In genomic region chr7:56074371-56074791, GRCh38 we compare ENCODE assay signal across 8 cellular contexts. TPM values are rescaled to one million over a fixed set of nuclear protein-coding genes. Genes with fewer than 3 reads are reported as not detected.
DNase-seq lines count a peak whose midpoint lies in the region; ATAC-seq, FAIRE-seq and TF ChIP-seq lines count a peak whose summit lies in the region.

No MANE protein-coding gene starts in this region.

- peaks cover 3% of the 10 kb centered on the region for H3K4me1 Mint-ChIP-seq in activated CD8-positive, alpha-beta memory T cell treated with anti-CD3 and anti-CD28 coated beads, Interleukin-2, amount 10 ng/mL, durations not matched to agents 7 days and 5 days
- H3K4me1 Mint-ChIP-seq in stimulated activated memory B cell treated with anti-CD40 and anti-IgM and Interleukin-4, amounts not matched to agents 10 μg/mL and 1 μg/mL and 100 μg/mL, for 72 hours: peaks cover 8% of the 10 kb centered on the region

- H3K9ac ChIP-seq in endothelial cell of umbilical vein (replicated peaks; ENCODE audit: extremely low read depth, insufficient read depth, low read length): no peak overlapping the region

- no peaks in the 10 kb centered on the region for H3K27me3 ChIP-seq in HL-60 (ENCODE audit: insufficient read depth, poor library complexity, severe bottlenecking)
- H3K27me3 ChIP-seq in endothelial cell of umbilical vein (ENCODE audit: control insufficient read depth in 2 of 2, insufficient read depth in 2 of 2, low read length in 2 of 2): no peaks in the 10 kb centered on the region

- H3K4me3 ChIP-seq in HL-60 (replicated peaks; ENCODE audit: insufficient read depth, low read length) (no peak overlapping the region), endothelial cell of umbilical vein (replicated peaks in 1 of 3; ENCODE audit: insufficient read depth in 1 of 3, low read depth in 1 of 3, low read length in 3 of 3) (no peak overlapping the region)

- H3K36me3 ChIP-seq in endothelial cell of umbilical vein (ENCODE audit: control insufficient read depth in 2 of 2, extremely low read depth in 1 of 2, insufficient read depth in 2 of 2, low read length in 2 of 2): peaks cover 0 to 3% of the 10 kb centered on the region in 2 experiments

- no peaks in the 10 kb centered on the region for H3K27me3 Mint-ChIP-seq in activated CD8-positive, alpha-beta memory T cell treated with anti-CD3 and anti-CD28 coated beads, Interleukin-2, amount 10 ng/mL, durations not matched to agents 7 days and 5 days
- no peaks in the 10 kb centered on the region for H3K27me3 Mint-ChIP-seq in stimulated activated memory B cell treated with anti-CD40 and anti-IgM and Interleukin-4, amounts not matched to agents 10 μg/mL and 1 μg/mL and 100 μg/mL, for 72 hours

- no peak overlapping the region for H3K4me3 Mint-ChIP-seq in activated CD8-positive, alpha-beta memory T cell treated with anti-CD3 and anti-CD28 coated beads, Interleukin-2, amount 10 ng/mL, durations not matched to agents 7 days and 5 days
- H3K4me3 Mint-ChIP-seq in stimulated activated memory B cell treated with anti-CD40 and anti-IgM and Interleukin-4, amounts not matched to agents 10 μg/mL and 1 μg/mL and 100 μg/mL, for 72 hours: no peak overlapping the region

- FAIRE-seq in endothelial cell of umbilical vein (lab: Jason Lieb, UNC): peak; percentile 95

- TF ChIP-seq POLR2A in endothelial cell of umbilical vein (IDR thresholded peaks at IDR 0.05; ENCODE audit: low read depth, low read length): no peak

- no peaks in the 10 kb centered on the region for H3K9me3 ChIP-seq in endothelial cell of umbilical vein (replicated peaks; ENCODE audit: control insufficient read depth, insufficient read depth, low read length)

- no peak overlapping the region for H3K4me2 ChIP-seq in endothelial cell of umbilical vein (ENCODE audit: insufficient read depth, low read length)

- H3K79me2 ChIP-seq in endothelial cell of umbilical vein (ENCODE audit: control insufficient read depth, insufficient read depth, low read length): no peaks in the 10 kb centered on the region

- H3K4me1 ChIP-seq in endothelial cell of umbilical vein (ENCODE audit: control insufficient read depth, extremely low read depth, insufficient read depth, low read length): peaks cover 12% of the 10 kb centered on the region

- no peaks in the 10 kb centered on the region for H3K9me1 ChIP-seq in endothelial cell of umbilical vein (replicated peaks; ENCODE audit: control insufficient read depth, extremely low read depth, insufficient read depth, low read length)

- POLR2A ChIA-PET in endothelial cell of umbilical vein (lab: Charles Lee): interaction anchor here (0.8 to 1.5 kb wide), 2 partner anchors 12 to 23 kb away, joined by 3 to 8 read pairs; partner anchors contain the start of genes CCT6A and PSPH

- no peaks in the 10 kb centered on the region for H3K9me3 Mint-ChIP-seq in activated CD8-positive, alpha-beta memory T cell treated with anti-CD3 and anti-CD28 coated beads, Interleukin-2, amount 10 ng/mL, durations not matched to agents 7 days and 5 days (ENCODE audit: low read depth)
- no peaks in the 10 kb centered on the region for H3K9me3 Mint-ChIP-seq in stimulated activated memory B cell treated with anti-CD40 and anti-IgM and Interleukin-4, amounts not matched to agents 10 μg/mL and 1 μg/mL and 100 μg/mL, for 72 hours

- H4K20me1 ChIP-seq in endothelial cell of umbilical vein (replicated peaks; ENCODE audit: control insufficient read depth, extremely low read depth, insufficient read depth, low read length): no peaks in the 10 kb centered on the region

- peak overlapping the region; percentile 33 for H3K27ac Mint-ChIP-seq in activated CD8-positive, alpha-beta memory T cell treated with anti-CD3 and anti-CD28 coated beads, Interleukin-2, amount 10 ng/mL, durations not matched to agents 7 days and 5 days
- H3K27ac Mint-ChIP-seq in stimulated activated memory B cell treated with anti-CD40 and anti-IgM and Interleukin-4, amounts not matched to agents 10 μg/mL and 1 μg/mL and 100 μg/mL, for 72 hours: peak overlapping the region; percentile 2

- no peak overlapping the region for H2AFZ ChIP-seq in endothelial cell of umbilical vein (ENCODE audit: low read depth, low read length)

- H3K36me3 Mint-ChIP-seq in activated CD8-positive, alpha-beta memory T cell treated with anti-CD3 and anti-CD28 coated beads, Interleukin-2, amount 10 ng/mL, durations not matched to agents 7 days and 5 days: peaks cover 20% of the 10 kb centered on the region
- peaks cover 36% of the 10 kb centered on the region for H3K36me3 Mint-ChIP-seq in stimulated activated memory B cell treated with anti-CD40 and anti-IgM and Interleukin-4, amounts not matched to agents 10 μg/mL and 1 μg/mL and 100 μg/mL, for 72 hours

- BruUV-seq in endothelial cell of umbilical vein (replicated peaks; lab: Mats Ljungman, UMichigan): no TSS peak

- DNase-seq in DMS 273 (lab: John Stamatoyannopoulos, UW; ENCODE audit: unreplicated experiment) (peak; percentile 89), HL-60 (ENCODE audit: low read depth in 1 of 2, low spot score in 1 of 2) (peak in 1 of 2 experiments; percentile 75), NOMO-1 treated with DMSO at 0.1 percent for 48 hours (lab: John Stamatoyannopoulos, UW; ENCODE audit: unreplicated experiment) (peak; percentile 46), endothelial cell of umbilical vein (ENCODE audit: low read depth, low spot score) (peak; percentile 91), myocyte (ENCODE audit: low read depth) (peak; percentile 92)
- DNase-seq in activated CD8-positive, alpha-beta memory T cell treated with anti-CD3 and anti-CD28 coated beads, Interleukin-2, amount 10 ng/mL, durations not matched to agents 7 days and 5 days: peak; percentile 75

- H3K27ac ChIP-seq in HL-60 (replicated peaks) (no peak overlapping the region), endothelial cell of umbilical vein (ENCODE audit: insufficient read depth, low read depth, low read length) (no peak overlapping the region)

- CTCF ChIA-PET in activated CD8-positive, alpha-beta memory T cell treated with anti-CD3 and anti-CD28 coated beads, Interleukin-2, amount 10 ng/mL, durations not matched to agents 7 days and 5 days (lab: Charles Lee): interaction anchor here (0.6 to 3.1 kb wide), 21 partner anchors 9 to 433 kb away, joined by 3 to 20 read pairs (median 6); partner anchors contain the start of genes CCT6A, CHCHD2, PHKG1 and PSPH
- CTCF ChIA-PET in endothelial cell of umbilical vein (lab: Charles Lee): interaction anchor here (0.8 to 5.2 kb wide), 23 partner anchors 9 to 651 kb away, joined by 3 to 100 read pairs (median 6); partner anchors contain the start of genes CCT6A, CHCHD2, NIPSNAP2 and PHKG1

- dilution Hi-C loops in endothelial cell of umbilical vein (cut with MboI; ENCODE audit: extremely low pct_ligation_motif_present, low sequenced_read_pairs): no loop called here

- ATAC-seq in GM21367 (IDR thresholded peaks at IDR 0.05; ENCODE audit: unreplicated experiment): peak; percentile 88
- peak; percentile 83 for ATAC-seq in activated CD8-positive, alpha-beta memory T cell treated with anti-CD3 and anti-CD28 coated beads, Interleukin-2, amount 10 ng/mL, durations not matched to agents 7 days and 5 days
- ATAC-seq in stimulated activated memory B cell treated with anti-CD40 and anti-IgM and Interleukin-4, amounts not matched to agents 10 μg/mL and 1 μg/mL and 100 μg/mL, for 72 hours: peak; percentile 88

- intact Hi-C loops in endothelial cell of umbilical vein (cut with micrococcal nuclease): loop anchor here (1.0 to 5.0 kb wide), 4 partner anchors 70 to 433 kb away; partner anchors contain the start of genes NIPSNAP2 and ZNF713

- TF ChIP-seq CTCF in HL-60 (IDR thresholded peaks at IDR 0.05; ENCODE audit: insufficient read depth, low read length) (peak; percentile 83), endothelial cell of umbilical vein (IDR thresholded peaks at IDR 0.05; ENCODE audit: extremely low read depth in 1 of 2, insufficient read depth in 1 of 2, low read depth in 1 of 2, low read length in 2 of 2) (peak; percentile 91 to 95)

RNA-seq across cellular contexts. Expression of gene SUMF2, which starts 10.3 kb away (rescaled TPM):
- total RNA-seq in activated CD8-positive, alpha-beta memory T cell treated with anti-CD3 and anti-CD28 coated beads, Interleukin-2, amount 10 ng/mL, durations not matched to agents 7 days and 5 days: 100 to 1,000 TPM; 115 to 145 TPM
- total RNA-seq in endothelial cell of umbilical vein (107 and 110 TPM in 2 replicates), myocyte (155 and 162 TPM in 2 replicates)
- 91.3 and 92.4 TPM in 2 replicates for polyA plus RNA-seq in endothelial cell of umbilical vein
- polyA plus RNA-seq in endothelial cell of umbilical vein (2011; cell fraction: cytosol; rRNA removed): 102 and 119 TPM in 2 replicates
- 169 and 183 TPM in 2 replicates for polyA plus RNA-seq in endothelial cell of umbilical vein (2011; cell fraction: nucleus; rRNA removed)
- polyA plus RNA-seq in endothelial cell of umbilical vein (2012): 88.0 and 88.7 TPM in 2 replicates
- 93.6 and 96.9 TPM in 2 replicates for polyA minus RNA-seq in endothelial cell of umbilical vein
- polyA minus RNA-seq in endothelial cell of umbilical vein (2011; cell fraction: cytosol; rRNA and poly(A)+ RNA removed): 42.5 TPM
- 46.1 and 56.9 TPM in 2 replicates for polyA minus RNA-seq in endothelial cell of umbilical vein (2011; cell fraction: nucleus; rRNA and poly(A)+ RNA removed)
- polyA plus RNA-seq in myocyte (2012): 198 TPM

RNA-seq across cellular contexts. Expression of gene PHKG1, which starts 18.4 kb away (rescaled TPM):
- total RNA-seq in activated CD8-positive, alpha-beta memory T cell treated with anti-CD3 and anti-CD28 coated beads, Interleukin-2, amount 10 ng/mL, durations not matched to agents 7 days and 5 days: 1 to 10 TPM; 1.8 to 2.5 TPM
- 0.72 and 1.00 TPM in 2 replicates for total RNA-seq in endothelial cell of umbilical vein
- 0.32 and 0.78 TPM in 2 replicates for polyA plus RNA-seq in endothelial cell of umbilical vein
- 0.10 and 0.21 TPM in 2 replicates for polyA plus RNA-seq in endothelial cell of umbilical vein (2011; cell fraction: cytosol; rRNA removed)
- 3.1 and 3.2 TPM in 2 replicates for polyA plus RNA-seq in endothelial cell of umbilical vein (2011; cell fraction: nucleus; rRNA removed)
- polyA plus RNA-seq in endothelial cell of umbilical vein (2012): 0.56 and 1.1 TPM in 2 replicates
- polyA minus RNA-seq in endothelial cell of umbilical vein: 0.93 TPM in 1 of 2 replicates, not detected in the other
- not detected for polyA minus RNA-seq in endothelial cell of umbilical vein (2011; cell fraction: cytosol; rRNA and poly(A)+ RNA removed)
- polyA minus RNA-seq in endothelial cell of umbilical vein (2011; cell fraction: nucleus; rRNA and poly(A)+ RNA removed): 1.2 and 2.5 TPM in 2 replicates
- total RNA-seq in myocyte: 35.2 and 57.5 TPM in 2 replicates
- 10.1 TPM for polyA plus RNA-seq in myocyte (2012)

RNA-seq across cellular contexts. Expression of gene CCT6A, which starts 22.8 kb away (rescaled TPM):
- 100 to 1,000 TPM; 120 to 181 TPM for total RNA-seq in activated CD8-positive, alpha-beta memory T cell treated with anti-CD3 and anti-CD28 coated beads, Interleukin-2, amount 10 ng/mL, durations not matched to agents 7 days and 5 days
- total RNA-seq in endothelial cell of umbilical vein (210 and 221 TPM in 2 replicates), myocyte (290 and 369 TPM in 2 replicates)
- 119 and 152 TPM in 2 replicates for polyA plus RNA-seq in endothelial cell of umbilical vein
- 216 and 226 TPM in 2 replicates for polyA plus RNA-seq in endothelial cell of umbilical vein (2011; cell fraction: cytosol; rRNA removed)
- polyA plus RNA-seq in endothelial cell of umbilical vein (2011; cell fraction: nucleus; rRNA removed): 167 and 257 TPM in 2 replicates
- polyA plus RNA-seq in endothelial cell of umbilical vein (2012): 181 and 289 TPM in 2 replicates
- polyA minus RNA-seq in endothelial cell of umbilical vein: 149 and 154 TPM in 2 replicates
- 143 TPM for polyA minus RNA-seq in endothelial cell of umbilical vein (2011; cell fraction: cytosol; rRNA and poly(A)+ RNA removed)
- polyA minus RNA-seq in endothelial cell of umbilical vein (2011; cell fraction: nucleus; rRNA and poly(A)+ RNA removed): 80.0 and 93.9 TPM in 2 replicates
- polyA plus RNA-seq in myocyte (2012): 121 TPM

RNA-seq across cellular contexts. Expression of gene PSPH, which starts 23.1 kb away (rescaled TPM):
- total RNA-seq in activated CD8-positive, alpha-beta memory T cell treated with anti-CD3 and anti-CD28 coated beads, Interleukin-2, amount 10 ng/mL, durations not matched to agents 7 days and 5 days: 10 to 100 TPM; 12.4 to 22.2 TPM
- 20.3 and 24.2 TPM in 2 replicates for total RNA-seq in endothelial cell of umbilical vein
- 10.3 and 11.8 TPM in 2 replicates for polyA plus RNA-seq in endothelial cell of umbilical vein
- 27.5 and 28.8 TPM in 2 replicates for polyA plus RNA-seq in endothelial cell of umbilical vein (2011; cell fraction: cytosol; rRNA removed)
- 13.0 and 15.2 TPM in 2 replicates for polyA plus RNA-seq in endothelial cell of umbilical vein (2011; cell fraction: nucleus; rRNA removed)
- 14.5 and 16.5 TPM in 2 replicates for polyA plus RNA-seq in endothelial cell of umbilical vein (2012)
- 18.8 and 32.3 TPM in 2 replicates for polyA minus RNA-seq in endothelial cell of umbilical vein
- 40.7 TPM for polyA minus RNA-seq in endothelial cell of umbilical vein (2011; cell fraction: cytosol; rRNA and poly(A)+ RNA removed)
- 9.5 and 12.7 TPM in 2 replicates for polyA minus RNA-seq in endothelial cell of umbilical vein (2011; cell fraction: nucleus; rRNA and poly(A)+ RNA removed)
- 66.0 and 72.7 TPM in 2 replicates for total RNA-seq in myocyte
- polyA plus RNA-seq in myocyte (2012): 39.4 TPM

RNA-seq across cellular contexts. Expression of gene CHCHD2, which starts 31.9 kb away (rescaled TPM):
- total RNA-seq in activated CD8-positive, alpha-beta memory T cell treated with anti-CD3 and anti-CD28 coated beads, Interleukin-2, amount 10 ng/mL, durations not matched to agents 7 days and 5 days: 100 to 1,000 TPM; 454 to 534 TPM
- 368 and 378 TPM in 2 replicates for total RNA-seq in endothelial cell of umbilical vein
- polyA plus RNA-seq in endothelial cell of umbilical vein: 616 and 626 TPM in 2 replicates
- polyA plus RNA-seq in endothelial cell of umbilical vein (2011; cell fraction: cytosol; rRNA removed): 387 and 441 TPM in 2 replicates
- 127 and 130 TPM in 2 replicates for polyA plus RNA-seq in endothelial cell of umbilical vein (2011; cell fraction: nucleus; rRNA removed)
- 307 and 367 TPM in 2 replicates for polyA plus RNA-seq in endothelial cell of umbilical vein (2012)
- polyA minus RNA-seq in endothelial cell of umbilical vein: 106 and 112 TPM in 2 replicates
- 196 TPM for polyA minus RNA-seq in endothelial cell of umbilical vein (2011; cell fraction: cytosol; rRNA and poly(A)+ RNA removed)
- polyA minus RNA-seq in endothelial cell of umbilical vein (2011; cell fraction: nucleus; rRNA and poly(A)+ RNA removed): 23.4 and 47.2 TPM in 2 replicates
- total RNA-seq in myocyte: 616 and 682 TPM in 2 replicates
- 575 TPM for polyA plus RNA-seq in myocyte (2012)

Comparison
In these comparisons a context has a peak if more than half of its experiments do, and no peak if none do; other contexts are left out.
1. RNA of gene PHKG1, which starts 18.4 kb away (total RNA-seq): 35.2 to 57.5 TPM in myocyte; 1.8 to 2.5 TPM in activated CD8-positive, alpha-beta memory T cell treated with anti-CD3 and anti-CD28 coated beads, Interleukin-2, amount 10 ng/mL, durations not matched to agents 7 days and 5 days and 0.72 to 1.00 TPM in endothelial cell of umbilical vein; every median in the first group is over 10 times any median in the second.
2. Peak in every context shown above with its lines, with median percentiles within 50 percentile points of each other: ATAC-seq.